Comparison of ENCODE assay signal across 14 cellular contexts in the genomic region with DNA sequence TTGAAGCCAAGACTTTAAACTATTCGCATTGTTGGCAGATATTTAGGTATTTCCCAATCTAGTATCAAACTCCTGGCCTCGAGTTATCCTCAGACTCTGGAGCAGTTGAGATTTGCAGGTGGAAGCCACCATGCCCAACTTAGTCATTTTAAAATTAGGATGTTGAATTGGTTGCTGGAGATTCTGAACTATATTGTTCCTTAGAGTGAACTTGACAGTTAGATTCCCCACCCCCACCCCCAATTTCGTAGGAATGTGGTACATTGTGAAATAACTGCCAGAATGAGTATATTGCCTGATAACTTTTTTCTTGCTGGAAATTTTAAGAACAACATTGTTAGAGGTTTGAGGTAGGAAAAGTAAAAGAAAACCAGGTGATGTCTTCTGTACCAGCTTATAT. TPM values are rescaled to one million over a fixed set of nuclear protein-coding genes. Genes with fewer than 3 reads are reported as not detected.
A peak's percentile ranks its signal among the peaks of the same experiment; 100 is the strongest.
DNase-seq lines count a peak whose midpoint lies in the region; ATAC-seq, FAIRE-seq and TF ChIP-seq lines count a peak whose summit lies in the region.
"Had no signal": no experiment of that assay in that cellular context is flagged by ENCODE, and none has a peak within 500 bp of the region (broad histone marks: within the 10 kb centered on the region; RNA-seq: fewer than 3 reads in every experiment).

No MANE protein-coding gene starts in this region.

- no peak overlapping the region for H4K91ac ChIP-seq in mesenchymal stem cell (ENCODE audit: low read length)

- no peaks in the 10 kb centered on the region for H3K9me3 ChIP-seq in Caco-2
- no peaks in the 10 kb centered on the region for H3K9me3 ChIP-seq in HUES64 (ENCODE audit: insufficient read depth, low read depth, low read length)
- H3K9me3 ChIP-seq in mesenchymal stem cell (ENCODE audit: control insufficient read depth, low read length): no peaks in the 10 kb centered on the region
- H3K9me3 ChIP-seq in tibial artery: no peaks in the 10 kb centered on the region
- H3K9me3 ChIP-seq: thyroid gland had no signal

- H3K27me3 Mint-ChIP-seq in Caco-2 (ENCODE audit: insufficient read depth, unreplicated experiment): no peaks in the 10 kb centered on the region
- no peaks in the 10 kb centered on the region for H3K27me3 Mint-ChIP-seq in activated naive CD8-positive, alpha-beta T cell treated with anti-CD3 and anti-CD28 coated beads, Interleukin-2, amount 50 U/mL, for 24 hours

- H3K4ac ChIP-seq in mesenchymal stem cell (ENCODE audit: low read depth in 1 of 2, low read length in 2 of 2): no peak overlapping the region

- no peaks in the 10 kb centered on the region for H3K27me3 ChIP-seq in Caco-2 (replicated peaks; ENCODE audit: control insufficient read depth, insufficient read depth, low read length)
- H3K27me3 ChIP-seq in HUES64 (ENCODE audit: insufficient read depth, low read length): no peaks in the 10 kb centered on the region
- H3K27me3 ChIP-seq in mesenchymal stem cell (ENCODE audit: control insufficient read depth in 1 of 2, insufficient read depth in 1 of 2, low read length in 2 of 2): no peaks in the 10 kb centered on the region
- H3K27me3 ChIP-seq in tibial artery: no peaks in the 10 kb centered on the region
- H3K27me3 ChIP-seq: thyroid gland had no signal

- H2BK5ac ChIP-seq in mesenchymal stem cell (ENCODE audit: low read depth, low read length, poor library complexity, severe bottlenecking): no peak overlapping the region

- no peak overlapping the region for H3K27ac Mint-ChIP-seq in Caco-2 (ENCODE audit: unreplicated experiment)
- H3K27ac Mint-ChIP-seq in activated naive CD8-positive, alpha-beta T cell treated with anti-CD3 and anti-CD28 coated beads, Interleukin-2, amount 50 U/mL, for 24 hours: no peak overlapping the region

- TF ChIP-seq CTCF in Caco-2 (IDR thresholded peaks at IDR 0.05; ENCODE audit: insufficient read depth in 1 of 2, low read depth in 1 of 2, low read length in 1 of 2, severe bottlenecking in 1 of 2, unreplicated experiment in 1 of 2): no peak
- no peak for TF ChIP-seq CTCF in D721Med (IDR thresholded peaks at IDR 0.05; ENCODE audit: insufficient read depth, missing control alignments)
- TF ChIP-seq CTCF in tibial artery (IDR thresholded peaks at IDR 0.05): no peak

- H3K9ac ChIP-seq in HUES64 (ENCODE audit: low read depth, low read length): no peak overlapping the region
- peak overlapping the region; percentile 13 for H3K9ac ChIP-seq in mesenchymal stem cell (ENCODE audit: low read length)

- BruUV-seq in Caco-2 (replicated peaks; lab: Mats Ljungman, UMichigan): no TSS peak

- 53% methylated on average over 3 of the region's 3 CpGs for WGBS in HUES64
- WGBS in mesenchymal stem cell: 58% methylated on average over 3 of the region's 3 CpGs

- H2BK12ac ChIP-seq in mesenchymal stem cell (ENCODE audit: low read length in 2 of 2): no peak overlapping the region

- H2AFZ ChIP-seq in mesenchymal stem cell (ENCODE audit: low read depth, low read length): no peak overlapping the region

- H3K36me3 ChIP-seq in Caco-2 (ENCODE audit: control insufficient read depth, insufficient read depth, low read length): peaks cover 1% of the 10 kb centered on the region
- H3K36me3 ChIP-seq in HUES64 (ENCODE audit: insufficient read depth, low read length): 0 out of 2 replicates have a peak, but pooled peaks cover 7% of the 10 kb centered on the region
- no peaks in the 10 kb centered on the region for H3K36me3 ChIP-seq in mesenchymal stem cell (ENCODE audit: control insufficient read depth in 1 of 2, insufficient read depth in 2 of 2, low read depth in 1 of 2, low read length in 2 of 2)
- no peaks in the 10 kb centered on the region for H3K36me3 ChIP-seq in tibial artery
- H3K36me3 ChIP-seq: thyroid gland had no signal

- peaks cover 68% of the 10 kb centered on the region for H3K36me3 Mint-ChIP-seq in Caco-2 (ENCODE audit: insufficient read depth, unreplicated experiment)
- peaks cover 26% of the 10 kb centered on the region for H3K36me3 Mint-ChIP-seq in activated naive CD8-positive, alpha-beta T cell treated with anti-CD3 and anti-CD28 coated beads, Interleukin-2, amount 50 U/mL, for 24 hours (ENCODE audit: low read depth)

- H2AK5ac ChIP-seq in mesenchymal stem cell (ENCODE audit: low read length, severe bottlenecking): no peak overlapping the region

- H4K8ac ChIP-seq in mesenchymal stem cell (ENCODE audit: low read length): no peak overlapping the region

- peak overlapping the region; percentile 42 for H3K4me2 ChIP-seq in mesenchymal stem cell (ENCODE audit: low read length, poor library complexity, severe bottlenecking)

- POLR2A ChIA-PET in Caco-2 (lab: Charles Lee): interaction anchor here (1.0 to 1.1 kb wide), 2 partner anchors 13 to 21 kb away, joined by 3 read pairs; no protein-coding TSS in a partner anchor

- no peak overlapping the region for H3K23ac ChIP-seq in mesenchymal stem cell (ENCODE audit: low read length in 2 of 2)

- intact Hi-C loops in Caco-2 (cut with micrococcal nuclease; ENCODE audit: unreplicated experiment) (loop anchor here (5.0 kb wide), 1 partner anchor 434 kb away; the partner anchor contains the start of gene RAB33B), tibial artery (cut with DNase I; ENCODE audit: low total_unique reads) (loop anchor here (10.0 kb wide), 1 partner anchor 157 kb away; the partner anchor contains the start of gene ELF2)

- CTCF ChIA-PET in Caco-2 (lab: Charles Lee): interaction anchor here (2.7 kb wide), 1 partner anchor 13 kb away, joined by 11 read pairs; no protein-coding TSS in a partner anchor

- peaks cover 25% of the 10 kb centered on the region for H3K4me1 Mint-ChIP-seq in Caco-2 (ENCODE audit: low read depth, unreplicated experiment)
- H3K4me1 Mint-ChIP-seq in activated naive CD8-positive, alpha-beta T cell treated with anti-CD3 and anti-CD28 coated beads, Interleukin-2, amount 50 U/mL, for 24 hours: peaks cover 55% of the 10 kb centered on the region

- H3K4me3 ChIP-seq in Caco-2 (ENCODE audit: low read depth, low read length) (no peak overlapping the region), HUES64 (ENCODE audit: low read length) (peak overlapping the region; percentile 99), mesenchymal stem cell (ENCODE audit: insufficient read depth in 1 of 2, low read depth in 1 of 2, low read length in 2 of 2) (no peak overlapping the region), tibial artery (no peak overlapping the region)
- H3K4me3 ChIP-seq: lung, thyroid gland had no signal

- no peak for FAIRE-seq in D721Med (lab: Jason Lieb, UNC)
- FAIRE-seq: G401.6 had no signal

- no peak for ATAC-seq in activated naive CD8-positive, alpha-beta T cell treated with anti-CD3 and anti-CD28 coated beads, Interleukin-2, amount 50 U/mL, for 24 hours
- no peak for ATAC-seq in HG02571 (IDR thresholded peaks at IDR 0.05; ENCODE audit: unreplicated experiment)

- DNase-seq in Caco-2 (no peak), mesenchymal stem cell (no peak), NCI-H2081 treated with DMSO at 0.1 percent for 48 hours (lab: John Stamatoyannopoulos, UW) (no peak), D721Med (ENCODE audit: insufficient read length, low spot score) (no peak), tibial artery (no peak)
- DNase-seq in activated naive CD8-positive, alpha-beta T cell treated with anti-CD3 and anti-CD28 coated beads, Interleukin-2, amount 50 U/mL, for 24 hours: no peak
- DNase-seq: effector CD4-positive, alpha-beta T cell; NCI-H187; stimulated activated CD4-positive, alpha-beta T cell treated with anti-CD3 and anti-CD28 coated beads, Interleukin-1b, Interleukin-23, amount 100 ng/mL, for 48 hours; thyroid gland had no signal

- no peak overlapping the region for H2BK15ac ChIP-seq in mesenchymal stem cell (ENCODE audit: low read depth, poor library complexity, severe bottlenecking)

- H3K18ac ChIP-seq in mesenchymal stem cell (ENCODE audit: low read depth in 1 of 2, low read length in 2 of 2): no peak overlapping the region

- no peak overlapping the region for H3K14ac ChIP-seq in mesenchymal stem cell (ENCODE audit: low read length in 2 of 2)

- no peaks in the 10 kb centered on the region for H3K79me1 ChIP-seq in mesenchymal stem cell (replicated peaks; ENCODE audit: low read length, poor library complexity, severe bottlenecking)

- no peak overlapping the region for H3K27ac ChIP-seq in HUES64 (ENCODE audit: low read depth, low read length)
- no peak overlapping the region for H3K27ac ChIP-seq in mesenchymal stem cell (ENCODE audit: low read length, poor library complexity, severe bottlenecking)
- H3K27ac ChIP-seq in tibial artery: no peak overlapping the region
- H3K27ac ChIP-seq: thyroid gland had no signal

- H3K4me1 ChIP-seq in Caco-2 (peaks cover 35% of the 10 kb centered on the region), HUES64 (ENCODE audit: insufficient read depth, low read length) (peaks cover 58% of the 10 kb centered on the region), mesenchymal stem cell (ENCODE audit: control insufficient read depth, insufficient read depth, low read depth, low read length) (peaks cover 19% of the 10 kb centered on the region), tibial artery (peaks cover 0 to 20% (median 8%) of the 10 kb centered on the region in 4 donors)

- H3K4me3 Mint-ChIP-seq in Caco-2 (ENCODE audit: unreplicated experiment): peak overlapping the region; percentile 72
- H3K4me3 Mint-ChIP-seq in activated naive CD8-positive, alpha-beta T cell treated with anti-CD3 and anti-CD28 coated beads, Interleukin-2, amount 50 U/mL, for 24 hours: peak overlapping the region; percentile 42

- no peak overlapping the region for H2BK120ac ChIP-seq in mesenchymal stem cell (ENCODE audit: low read depth, low read length)

- no peaks in the 10 kb centered on the region for H3K9me3 Mint-ChIP-seq in Caco-2 (ENCODE audit: unreplicated experiment)
- H3K9me3 Mint-ChIP-seq in activated naive CD8-positive, alpha-beta T cell treated with anti-CD3 and anti-CD28 coated beads, Interleukin-2, amount 50 U/mL, for 24 hours: no peaks in the 10 kb centered on the region

RNA-seq across cellular contexts. Expression of gene NOCT, which starts 2.3 kb away (rescaled TPM):
- 21.5 and 25.4 TPM in 2 replicates for total RNA-seq in Caco-2 (2022)
- polyA plus RNA-seq in HUES64 (2013, experiment 1 of 2): 19.9 TPM
- polyA plus RNA-seq in HUES64 (2013, experiment 2 of 2): 18.6 TPM
- 9.1 TPM for polyA plus RNA-seq in mesenchymal stem cell (2013, experiment 1 of 2)
- polyA plus RNA-seq in mesenchymal stem cell (2013, experiment 2 of 2): 8.2 TPM
